ENCODE assay signal across 22 cellular contexts in genomic region chr2:202425036-202425435, GRCh38.
"Had no signal": no experiment of that assay in that cellular context is flagged by ENCODE, and none has a peak within 500 bp of the region (broad histone marks: within the 10 kb centered on the region; RNA-seq: fewer than 3 reads in every experiment).

No MANE protein-coding gene starts in this region.

- H3K4me1 Mint-ChIP-seq: activated CD4-positive, alpha-beta T cell treated with anti-CD3 and anti-CD28 coated beads, Interleukin-2, amount 10 ng/mL, durations not matched to agents 24 days and 14 days had no signal

- H3K9me3 ChIP-seq: lower lobe of right lung, neutrophil, sigmoid colon, testis, upper lobe of right lung had no signal

- H3K27ac ChIP-seq: lower lobe of right lung, neutrophil, parathyroid adenoma, sigmoid colon, testis, upper lobe of right lung had no signal

- H3K36me3 ChIP-seq: lower lobe of right lung, neutrophil, sigmoid colon, upper lobe of right lung had no signal

- H3K4me3 ChIP-seq: lower lobe of right lung, sigmoid colon, testis, upper lobe of right lung had no signal

- DNase-seq: activated B cell treated with CpG ODN at 0.5 μM for 24 hours; activated CD4-positive, alpha-beta T cell treated with anti-CD3 and anti-CD28 coated beads, Interleukin-2, amount 10 ng/mL, durations not matched to agents 24 days and 14 days; activated CD8-positive, alpha-beta T cell treated with anti-CD3 and anti-CD28 coated beads for 36 hours; activated naive CD4-positive, alpha-beta T cell treated with Interleukin-2 at 50 U/mL for 16 hours; activated naive CD8-positive, alpha-beta T cell treated with anti-CD3 and anti-CD28 coated beads, Interleukin-2, amount 50 U/mL, for 24 hours; activated T-cell treated with anti-CD3 and anti-CD28 coated beads, Interleukin-2, amount 50 U/mL, for 24 hours; anterior cingulate cortex; cerebellar nuclear complex; effector CD4-positive, alpha-beta T cell; glutamatergic neuron; hippocampal formation; islet precursor cell; lower lobe of right lung; sigmoid colon; stimulated activated CD4-positive, alpha-beta T cell treated with anti-CD3 and anti-CD28 coated beads, Interleukin-4, amount 100 ng/mL, for 4 hours; testis; upper lobe of right lung had no signal

- H3K27ac Mint-ChIP-seq: activated B cell treated with CpG ODN at 0.5 μM for 24 hours; activated CD4-positive, alpha-beta T cell treated with anti-CD3 and anti-CD28 coated beads, Interleukin-2, amount 10 ng/mL, durations not matched to agents 24 days and 14 days; activated CD8-positive, alpha-beta T cell treated with anti-CD3 and anti-CD28 coated beads for 36 hours; activated naive CD8-positive, alpha-beta T cell treated with anti-CD3 and anti-CD28 coated beads, Interleukin-2, amount 50 U/mL, for 24 hours; activated T-cell treated with anti-CD3 and anti-CD28 coated beads, Interleukin-2, amount 50 U/mL, for 24 hours; activated T-helper 2 cell treated with anti-CD3 and anti-CD28 coated beads, Interferon-gamma antibody, Interleukin-2, Interleukin-4, amounts not matched to agents 10 μg/mL and 5 μg/mL and 100 μg/mL, durations not matched to agents 14 hours and 24 hours and 36 hours; natural killer cell treated with Interleukin-12 subunit alpha and Interleukin-12 subunit beta and Interleukin-15 and Interleukin-18, amount 100 ng/mL, for 72 hours; stimulated activated memory B cell treated with anti-CD40 and anti-IgM and Interleukin-4, amounts not matched to agents 10 μg/mL and 1 μg/mL and 100 μg/mL, for 72 hours had no signal

- H3K27me3 Mint-ChIP-seq: activated CD4-positive, alpha-beta T cell treated with anti-CD3 and anti-CD28 coated beads, Interleukin-2, amount 10 ng/mL, durations not matched to agents 24 days and 14 days; activated CD8-positive, alpha-beta T cell treated with anti-CD3 and anti-CD28 coated beads for 36 hours; activated naive CD8-positive, alpha-beta T cell treated with anti-CD3 and anti-CD28 coated beads, Interleukin-2, amount 50 U/mL, for 24 hours; activated T-cell treated with anti-CD3 and anti-CD28 coated beads, Interleukin-2, amount 50 U/mL, for 24 hours; natural killer cell treated with Interleukin-12 subunit alpha and Interleukin-12 subunit beta and Interleukin-15 and Interleukin-18, amount 100 ng/mL, for 72 hours; stimulated activated memory B cell treated with anti-CD40 and anti-IgM and Interleukin-4, amounts not matched to agents 10 μg/mL and 1 μg/mL and 100 μg/mL, for 72 hours had no signal

- H3K4me3 Mint-ChIP-seq: activated B cell treated with CpG ODN at 0.5 μM for 24 hours; activated CD4-positive, alpha-beta T cell treated with anti-CD3 and anti-CD28 coated beads, Interleukin-2, amount 10 ng/mL, durations not matched to agents 24 days and 14 days; activated CD8-positive, alpha-beta T cell treated with anti-CD3 and anti-CD28 coated beads for 36 hours; activated naive CD8-positive, alpha-beta T cell treated with anti-CD3 and anti-CD28 coated beads, Interleukin-2, amount 50 U/mL, for 24 hours; activated T-cell treated with anti-CD3 and anti-CD28 coated beads, Interleukin-2, amount 50 U/mL, for 24 hours; natural killer cell treated with Interleukin-12 subunit alpha and Interleukin-12 subunit beta and Interleukin-15 and Interleukin-18, amount 100 ng/mL, for 72 hours; stimulated activated memory B cell treated with anti-CD40 and anti-IgM and Interleukin-4, amounts not matched to agents 10 μg/mL and 1 μg/mL and 100 μg/mL, for 72 hours had no signal

- H3K27me3 ChIP-seq: neutrophil, sigmoid colon, testis, upper lobe of right lung had no signal

- H2AFZ ChIP-seq: parathyroid adenoma had no signal

- H3K4me1 ChIP-seq: parathyroid adenoma had no signal

- ATAC-seq: activated CD8-positive, alpha-beta T cell treated with anti-CD3 and anti-CD28 coated beads for 36 hours; activated naive CD8-positive, alpha-beta T cell treated with anti-CD3 and anti-CD28 coated beads, Interleukin-2, amount 50 U/mL, for 24 hours; lower lobe of right lung; natural killer cell treated with Interleukin-12 subunit alpha and Interleukin-12 subunit beta and Interleukin-15 and Interleukin-18, amount 100 ng/mL, for 72 hours; stimulated activated memory B cell treated with anti-CD40 and anti-IgM and Interleukin-4, amounts not matched to agents 10 μg/mL and 1 μg/mL and 100 μg/mL, for 72 hours; upper lobe of right lung had no signal

- H3K9ac ChIP-seq: parathyroid adenoma had no signal
